Comparison of ENCODE assay signal across 16 cellular contexts in genomic region chr4:158993895-158994294, GRCh38.
A peak's percentile ranks its signal among the peaks of the same experiment; 100 is the strongest.
DNase-seq lines count a peak whose midpoint lies in the region; ATAC-seq, FAIRE-seq and TF ChIP-seq lines count a peak whose summit lies in the region.
"Had no signal": no experiment of that assay in that cellular context is flagged by ENCODE, and none has a peak within 500 bp of the region (broad histone marks: within the 10 kb centered on the region; RNA-seq: fewer than 3 reads in every experiment).

No MANE protein-coding gene starts in this region.

- H3K4me3 Mint-ChIP-seq in activated CD4-positive, alpha-beta memory T cell treated with anti-CD3 and anti-CD28 coated beads for 36 hours, result no peak overlapping the region
- H3K4me3 Mint-ChIP-seq: CD14-positive monocyte, H9 had no signal

- no peaks in the 10 kb centered on the region for H3K4me1 Mint-ChIP-seq in activated CD4-positive, alpha-beta memory T cell treated with anti-CD3 and anti-CD28 coated beads for 36 hours (ENCODE audit: low read depth)
- H3K4me1 Mint-ChIP-seq: H9 had no signal

- TF ChIP-seq POLR2A in H54 (IDR thresholded peaks at IDR 0.05; ENCODE audit: low read depth, low read length), result no peak

- H3K9me3 Mint-ChIP-seq in activated CD4-positive, alpha-beta memory T cell treated with anti-CD3 and anti-CD28 coated beads for 36 hours, result peaks cover 3% of the 10 kb centered on the region

- POLR2A ChIA-PET in activated CD4-positive, alpha-beta memory T cell treated with anti-CD3 and anti-CD28 coated beads for 36 hours (lab: Charles Lee), result no interaction called here

- no peaks in the 10 kb centered on the region for H3K36me3 Mint-ChIP-seq in activated CD4-positive, alpha-beta memory T cell treated with anti-CD3 and anti-CD28 coated beads for 36 hours
- H3K36me3 Mint-ChIP-seq: CD14-positive monocyte had no signal

- no peak for FAIRE-seq in H54 (lab: Jason Lieb, UNC)

- no peak overlapping the region for H3K27ac Mint-ChIP-seq in activated CD4-positive, alpha-beta memory T cell treated with anti-CD3 and anti-CD28 coated beads for 36 hours
- H3K27ac Mint-ChIP-seq: CD14-positive monocyte, H9 had no signal

- intact Hi-C loops in activated CD4-positive, alpha-beta memory T cell treated with anti-CD3 and anti-CD28 coated beads for 36 hours (cut with micrococcal nuclease), result no loop called here

- DNase-seq in CD1c-positive myeloid dendritic cell (ENCODE audit: extremely low spot score) (peak; percentile 50), NOMO-1 (lab: John Stamatoyannopoulos, UW; ENCODE audit: unreplicated experiment in 2 of 2) (peak; percentile 23 to 90), SIG-M5 treated with dmso at 0.1 percent for 504 hours (lab: John Stamatoyannopoulos, UW; ENCODE audit: unreplicated experiment) (peak; percentile 39), medulla oblongata (ENCODE audit: extremely low spot score) (peak; percentile 34), T1000 (lab: John Stamatoyannopoulos, UW) (no peak), H54 (ENCODE audit: insufficient read length, low spot score) (no peak)
- DNase-seq in activated CD4-positive, alpha-beta memory T cell treated with anti-CD3 and anti-CD28 coated beads for 36 hours, result no peak
- DNase-seq: Caco-2, GDM1, H9, NCI-H1105 treated with DMSO at 0.1 percent for 48 hours, NCI-H1694 treated with DMSO at 0.1 percent for 48 hours, SW 1271 had no signal

- CTCF ChIA-PET in activated CD4-positive, alpha-beta memory T cell treated with anti-CD3 and anti-CD28 coated beads for 36 hours (lab: Charles Lee), result no interaction called here

- ATAC-seq in HG03457 (IDR thresholded peaks at IDR 0.05; ENCODE audit: unreplicated experiment), result no peak
- ATAC-seq: Panc1 had no signal

- H3K27me3 Mint-ChIP-seq in activated CD4-positive, alpha-beta memory T cell treated with anti-CD3 and anti-CD28 coated beads for 36 hours, result peaks cover 4% of the 10 kb centered on the region

Comparison
In these comparisons a context has a peak if more than half of its experiments do, and no peak if none do; other contexts are left out.
1. DNase-seq: peak in CD1c-positive myeloid dendritic cell (single experiment), NOMO-1 (2 of 2), SIG-M5 treated with dmso at 0.1 percent for 504 hours (single experiment) and medulla oblongata (single experiment); none in T1000 (single experiment), activated CD4-positive, alpha-beta memory T cell treated with anti-CD3 and anti-CD28 coated beads for 36 hours (single experiment) and H54 (single experiment).